ENCODE assay signal across 9 cellular contexts in genomic region chr20:40286991-40287531, GRCh38.
DNase-seq lines count a peak whose midpoint lies in the region; ATAC-seq, FAIRE-seq and TF ChIP-seq lines count a peak whose summit lies in the region.
"Had no signal": no experiment of that assay in that cellular context is flagged by ENCODE, and none has a peak within 500 bp of the region (broad histone marks: within the 10 kb centered on the region; RNA-seq: fewer than 3 reads in every experiment).

No MANE protein-coding gene starts in this region.

- BruUV-seq in PC-9 (replicated peaks; lab: Mats Ljungman, UMichigan), result no TSS peak

- no peak for TF ChIP-seq POLR2A in transverse colon (IDR thresholded peaks at IDR 0.05)

- peaks cover 3% of the 10 kb centered on the region; the same call in 1 of the 2 replicates for H3K27me3 ChIP-seq in PC-9 (ENCODE audit: insufficient read depth, low read depth)
- no peaks in the 10 kb centered on the region for H3K27me3 ChIP-seq in transverse colon

- H3K9me2 ChIP-seq in PC-9 (ENCODE audit: insufficient read depth), result no peaks in the 10 kb centered on the region

- no peak overlapping the region for H3K27ac ChIP-seq in PC-9
- H3K27ac ChIP-seq in transverse colon, result peak overlapping the region; percentile 21 to 48 (median 32)

- 22% methylated on average over 10 of the region's 10 CpGs; no CpG with 5 or more reads in 1 of the 2 donors for WGBS in transverse colon (ENCODE audit: low coverage in 1 of 2), 2 donors

- no peak for TF ChIP-seq EP300 in transverse colon (IDR thresholded peaks at IDR 0.05; ENCODE audit: low read depth)

- H3K9me3 ChIP-seq in PC-9 (ENCODE audit: insufficient read depth, low read depth), result 0 out of 2 replicates have a peak, but pooled peaks cover 2% of the 10 kb centered on the region
- H3K9me3 ChIP-seq in transverse colon, result no peaks in the 10 kb centered on the region

- no peak overlapping the region for H2AFZ ChIP-seq in PC-9

- peak overlapping the region; percentile 60 for H3K27ac Mint-ChIP-seq in mesothelial cell of epicardium

- H3K4me1 Mint-ChIP-seq in mesothelial cell of epicardium, result peaks cover 51% of the 10 kb centered on the region

- POLR2A ChIA-PET in PC-9 (lab: Charles Lee; ENCODE audit: unreplicated experiment), result interaction anchor here (0.6 kb wide), 1 partner anchor 33 kb away, joined by 6 read pairs; no protein-coding TSS in a partner anchor

- H3K36me3 ChIP-seq in PC-9 (ENCODE audit: low read depth) (no peaks in the 10 kb centered on the region), transverse colon (no peaks in the 10 kb centered on the region)

- TF ChIP-seq CTCF in PC-9 (conservative IDR thresholded peaks at IDR 0.05) (no peak), mesothelial cell of epicardium (IDR thresholded peaks at IDR 0.05; ENCODE audit: unreplicated experiment) (no peak), transverse colon (IDR thresholded peaks at IDR 0.05) (no peak)

- CTCF ChIA-PET in PC-9 (lab: Charles Lee), result no interaction called here

- no peaks in the 10 kb centered on the region for H3K27me3 Mint-ChIP-seq in mesothelial cell of epicardium (ENCODE audit: low read depth)

- DNase-seq in PC-9 (peak; percentile 10 to 45), ecto neural progenitor cell (ENCODE audit: low spot score) (peak; percentile 41), mesothelial cell of epicardium (ENCODE audit: low spot score in 2 of 2, unreplicated experiment in 2 of 2) (peak; percentile 27 to 53), transverse colon (peak; percentile 70), urothelium cell line (ENCODE audit: low spot score) (no peak), T-helper 2 cell (no peak)
- DNase-seq: activated naive CD4-positive, alpha-beta T cell treated with Interleukin-2 at 50 U/mL for 16 hours; NCI-H774 had no signal

- H3K4me2 ChIP-seq in PC-9, result 0 out of 2 replicates have a peak overlapping the region, but pooled peaks have one; percentile 22

- H3K4me1 ChIP-seq in PC-9 (replicated peaks; ENCODE audit: insufficient read depth) (no peaks in the 10 kb centered on the region), transverse colon (peaks cover 0 to 23% (median 10%) of the 10 kb centered on the region in 4 donors)

- in situ Hi-C loops in transverse colon (cut with MboI; ENCODE audit: low pct_ligation_motif_present in 1 of 4, low pct_unique_long_range_greater_than_20kb in 1 of 4, low sequenced_read_pairs in 3 of 4), result no loop called here

- H4K20me1 ChIP-seq in PC-9 (ENCODE audit: insufficient read depth), result no peaks in the 10 kb centered on the region

- no peaks in the 10 kb centered on the region for H3K79me2 ChIP-seq in PC-9 (ENCODE audit: low read depth)

- H3K4me3 Mint-ChIP-seq in mesothelial cell of epicardium, result no peak overlapping the region

- H3K4me3 ChIP-seq in PC-9 (no peak overlapping the region), transverse colon (no peak overlapping the region)

- no peak for ATAC-seq in GM18519 (IDR thresholded peaks at IDR 0.05; ENCODE audit: low FRiP score, unreplicated experiment)

- no peaks in the 10 kb centered on the region for H3F3A ChIP-seq in PC-9 (ENCODE audit: insufficient read depth, low read depth)

- intact Hi-C loops in PC-9 (cut with micrococcal nuclease; ENCODE audit: unreplicated experiment) (no loop called here), transverse colon (cut with DNase I; ENCODE audit: low total_unique reads) (no loop called here)

- H3K9me3 Mint-ChIP-seq in mesothelial cell of epicardium, result no peaks in the 10 kb centered on the region

- FAIRE-seq in urothelium cell line (lab: Jason Lieb, UNC), result no peak

- no peaks in the 10 kb centered on the region for H3K36me3 Mint-ChIP-seq in mesothelial cell of epicardium

Comparison
In these comparisons a context has a peak if more than half of its experiments do, and no peak if none do; other contexts are left out.
1. DNase-seq: peak in PC-9 (2 of 2), ecto neural progenitor cell (single experiment), mesothelial cell of epicardium (2 of 2) and transverse colon (single experiment); none in urothelium cell line (single experiment) and T-helper 2 cell (0 of 5).